Comparison of ENCODE assay signal across 8 cellular contexts in genomic region chr2:74931940-74932339, GRCh38.
"Had no signal": no experiment of that assay in that cellular context is flagged by ENCODE, and none has a peak within 500 bp of the region (broad histone marks: within the 10 kb centered on the region; RNA-seq: fewer than 3 reads in every experiment).

No MANE protein-coding gene starts in this region.

- H3K4me3 ChIP-seq: GM23338, HAP-1 had no signal

- H3K36me3 Mint-ChIP-seq: IgD-negative memory B cell had no signal

- H2AFZ ChIP-seq: GM23338 had no signal

- H3K27ac Mint-ChIP-seq: GM23338, HFFc6 had no signal

- H3K4me3 Mint-ChIP-seq: GM23338, HFFc6, IgD-negative memory B cell had no signal

- FAIRE-seq: H1, H54, HepG2 had no signal

- H3K36me3 ChIP-seq: HAP-1 had no signal

- H3K27ac ChIP-seq: HL-60 had no signal

- H3K9me3 Mint-ChIP-seq: GM23338, HFFc6, IgD-negative memory B cell had no signal

- H3K4me1 Mint-ChIP-seq: GM23338, IgD-negative memory B cell had no signal

- H3K4me2 ChIP-seq: GM23338 had no signal

- DNase-seq: HFFc6 had no signal
